In the genomic region with DNA sequence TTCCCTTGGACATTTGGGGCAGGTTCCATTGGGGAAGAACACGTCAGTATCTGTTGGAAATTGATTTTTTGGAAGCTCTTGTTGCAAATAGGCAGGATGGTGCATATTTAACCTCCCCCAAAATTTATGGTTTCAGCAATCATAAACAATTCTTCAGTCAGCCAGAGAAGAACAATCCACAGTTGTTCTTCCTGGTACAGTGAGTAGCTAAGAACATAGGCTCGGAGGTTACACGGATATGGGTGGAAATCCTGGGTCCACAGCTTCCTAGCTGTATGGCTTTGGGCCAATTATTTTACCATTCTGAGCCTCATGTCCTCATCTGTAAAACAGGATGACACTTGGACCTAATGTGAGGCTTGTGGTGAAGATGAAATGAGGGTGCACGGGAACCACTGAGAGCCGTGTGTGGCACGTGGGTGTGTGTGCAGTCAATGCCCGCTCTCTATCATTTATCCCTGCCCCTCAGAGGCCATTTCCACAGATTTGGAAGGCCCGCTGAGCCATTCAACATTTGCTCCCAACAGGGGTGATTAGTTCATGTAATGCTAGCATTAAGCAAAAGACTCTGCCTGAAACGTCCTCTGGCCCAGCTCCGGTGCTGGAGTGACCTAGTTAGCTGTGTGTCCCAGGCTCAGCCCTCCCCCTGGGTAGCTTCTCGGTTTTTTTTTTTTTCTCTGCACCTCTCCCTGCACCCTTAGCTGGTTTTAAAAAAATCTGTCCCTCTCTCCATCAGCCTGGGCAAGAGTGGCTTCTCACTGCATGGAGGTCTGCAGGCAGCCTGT, we compare ENCODE assay signal across 2 cellular contexts.
TF ChIP-seq lines count a peak whose summit lies in the region.

No MANE protein-coding gene starts in this region.

TF ChIP-seq in GM23338, 12 proteins besides CTCF, POLR2A, EP300 and RAD21 (continues in another document):
- TF ChIP-seq, protein P1, sequence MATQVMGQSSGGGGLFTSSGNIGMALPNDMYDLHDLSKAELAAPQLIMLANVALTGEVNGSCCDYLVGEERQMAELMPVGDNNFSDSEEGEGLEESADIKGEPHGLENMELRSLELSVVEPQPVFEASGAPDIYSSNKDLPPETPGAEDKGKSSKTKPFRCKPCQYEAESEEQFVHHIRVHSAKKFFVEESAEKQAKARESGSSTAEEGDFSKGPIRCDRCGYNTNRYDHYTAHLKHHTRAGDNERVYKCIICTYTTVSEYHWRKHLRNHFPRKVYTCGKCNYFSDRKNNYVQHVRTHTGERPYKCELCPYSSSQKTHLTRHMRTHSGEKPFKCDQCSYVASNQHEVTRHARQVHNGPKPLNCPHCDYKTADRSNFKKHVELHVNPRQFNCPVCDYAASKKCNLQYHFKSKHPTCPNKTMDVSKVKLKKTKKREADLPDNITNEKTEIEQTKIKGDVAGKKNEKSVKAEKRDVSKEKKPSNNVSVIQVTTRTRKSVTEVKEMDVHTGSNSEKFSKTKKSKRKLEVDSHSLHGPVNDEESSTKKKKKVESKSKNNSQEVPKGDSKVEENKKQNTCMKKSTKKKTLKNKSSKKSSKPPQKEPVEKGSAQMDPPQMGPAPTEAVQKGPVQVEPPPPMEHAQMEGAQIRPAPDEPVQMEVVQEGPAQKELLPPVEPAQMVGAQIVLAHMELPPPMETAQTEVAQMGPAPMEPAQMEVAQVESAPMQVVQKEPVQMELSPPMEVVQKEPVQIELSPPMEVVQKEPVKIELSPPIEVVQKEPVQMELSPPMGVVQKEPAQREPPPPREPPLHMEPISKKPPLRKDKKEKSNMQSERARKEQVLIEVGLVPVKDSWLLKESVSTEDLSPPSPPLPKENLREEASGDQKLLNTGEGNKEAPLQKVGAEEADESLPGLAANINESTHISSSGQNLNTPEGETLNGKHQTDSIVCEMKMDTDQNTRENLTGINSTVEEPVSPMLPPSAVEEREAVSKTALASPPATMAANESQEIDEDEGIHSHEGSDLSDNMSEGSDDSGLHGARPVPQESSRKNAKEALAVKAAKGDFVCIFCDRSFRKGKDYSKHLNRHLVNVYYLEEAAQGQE (IDR thresholded peaks at IDR 0.05; ENCODE audit: unreplicated experiment): no peak
- TF ChIP-seq POLR2AphosphoS5 (IDR thresholded peaks at IDR 0.05; ENCODE audit: low read depth) (no peak), STAT1 (IDR thresholded peaks at IDR 0.05; ENCODE audit: unreplicated experiment) (no peak), CREB1 (CRISPR knock-in tag; IDR thresholded peaks at IDR 0.05; ENCODE audit: low read depth) (no peak), JUNB (IDR thresholded peaks at IDR 0.05; ENCODE audit: unreplicated experiment) (no peak), ZNF331 (CRISPR knock-in tag; IDR thresholded peaks at IDR 0.05; ENCODE audit: low read depth) (no peak)
- TF ChIP-seq, protein P2, sequence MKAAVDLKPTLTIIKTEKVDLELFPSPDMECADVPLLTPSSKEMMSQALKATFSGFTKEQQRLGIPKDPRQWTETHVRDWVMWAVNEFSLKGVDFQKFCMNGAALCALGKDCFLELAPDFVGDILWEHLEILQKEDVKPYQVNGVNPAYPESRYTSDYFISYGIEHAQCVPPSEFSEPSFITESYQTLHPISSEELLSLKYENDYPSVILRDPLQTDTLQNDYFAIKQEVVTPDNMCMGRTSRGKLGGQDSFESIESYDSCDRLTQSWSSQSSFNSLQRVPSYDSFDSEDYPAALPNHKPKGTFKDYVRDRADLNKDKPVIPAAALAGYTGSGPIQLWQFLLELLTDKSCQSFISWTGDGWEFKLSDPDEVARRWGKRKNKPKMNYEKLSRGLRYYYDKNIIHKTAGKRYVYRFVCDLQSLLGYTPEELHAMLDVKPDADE (IDR thresholded peaks at IDR 0.05): no peak

TF ChIP-seq in WTC11, 78 proteins besides CTCF, POLR2A, EP300 and RAD21 (continued from another document):
- TF ChIP-seq, protein P3, sequence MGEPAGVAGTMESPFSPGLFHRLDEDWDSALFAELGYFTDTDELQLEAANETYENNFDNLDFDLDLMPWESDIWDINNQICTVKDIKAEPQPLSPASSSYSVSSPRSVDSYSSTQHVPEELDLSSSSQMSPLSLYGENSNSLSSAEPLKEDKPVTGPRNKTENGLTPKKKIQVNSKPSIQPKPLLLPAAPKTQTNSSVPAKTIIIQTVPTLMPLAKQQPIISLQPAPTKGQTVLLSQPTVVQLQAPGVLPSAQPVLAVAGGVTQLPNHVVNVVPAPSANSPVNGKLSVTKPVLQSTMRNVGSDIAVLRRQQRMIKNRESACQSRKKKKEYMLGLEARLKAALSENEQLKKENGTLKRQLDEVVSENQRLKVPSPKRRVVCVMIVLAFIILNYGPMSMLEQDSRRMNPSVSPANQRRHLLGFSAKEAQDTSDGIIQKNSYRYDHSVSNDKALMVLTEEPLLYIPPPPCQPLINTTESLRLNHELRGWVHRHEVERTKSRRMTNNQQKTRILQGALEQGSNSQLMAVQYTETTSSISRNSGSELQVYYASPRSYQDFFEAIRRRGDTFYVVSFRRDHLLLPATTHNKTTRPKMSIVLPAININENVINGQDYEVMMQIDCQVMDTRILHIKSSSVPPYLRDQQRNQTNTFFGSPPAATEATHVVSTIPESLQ (CRISPR knock-in tag; IDR thresholded peaks at IDR 0.05): no peak
- TF ChIP-seq PRRX2 (CRISPR knock-in tag; IDR thresholded peaks at IDR 0.05) (no peak), NFATC4 (CRISPR knock-in tag; IDR thresholded peaks at IDR 0.05) (no peak), ZNF219 (CRISPR knock-in tag; IDR thresholded peaks at IDR 0.05; ENCODE audit: borderline replicate concordance) (no peak), GTF2I (CRISPR knock-in tag; conservative IDR thresholded peaks at IDR 0.05) (no peak), CREM (CRISPR knock-in tag; IDR thresholded peaks at IDR 0.05) (no peak), ELF4 (CRISPR knock-in tag; IDR thresholded peaks at IDR 0.05; ENCODE audit: low read depth) (no peak), TP53 (CRISPR knock-in tag; IDR thresholded peaks at IDR 0.05) (no peak)
- TF ChIP-seq, protein P4, sequence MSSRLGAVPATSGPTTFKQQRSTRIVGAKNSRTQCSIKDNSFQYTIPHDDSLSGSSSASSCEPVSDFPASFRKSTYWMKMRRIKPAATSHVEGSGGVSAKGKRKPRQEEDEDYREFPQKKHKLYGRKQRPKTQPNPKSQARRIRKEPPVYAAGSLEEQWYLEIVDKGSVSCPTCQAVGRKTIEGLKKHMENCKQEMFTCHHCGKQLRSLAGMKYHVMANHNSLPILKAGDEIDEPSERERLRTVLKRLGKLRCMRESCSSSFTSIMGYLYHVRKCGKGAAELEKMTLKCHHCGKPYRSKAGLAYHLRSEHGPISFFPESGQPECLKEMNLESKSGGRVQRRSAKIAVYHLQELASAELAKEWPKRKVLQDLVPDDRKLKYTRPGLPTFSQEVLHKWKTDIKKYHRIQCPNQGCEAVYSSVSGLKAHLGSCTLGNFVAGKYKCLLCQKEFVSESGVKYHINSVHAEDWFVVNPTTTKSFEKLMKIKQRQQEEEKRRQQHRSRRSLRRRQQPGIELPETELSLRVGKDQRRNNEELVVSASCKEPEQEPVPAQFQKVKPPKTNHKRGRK (CRISPR knock-in tag; IDR thresholded peaks at IDR 0.05; ENCODE audit: borderline replicate concordance): no peak
- TF ChIP-seq, protein P5, sequence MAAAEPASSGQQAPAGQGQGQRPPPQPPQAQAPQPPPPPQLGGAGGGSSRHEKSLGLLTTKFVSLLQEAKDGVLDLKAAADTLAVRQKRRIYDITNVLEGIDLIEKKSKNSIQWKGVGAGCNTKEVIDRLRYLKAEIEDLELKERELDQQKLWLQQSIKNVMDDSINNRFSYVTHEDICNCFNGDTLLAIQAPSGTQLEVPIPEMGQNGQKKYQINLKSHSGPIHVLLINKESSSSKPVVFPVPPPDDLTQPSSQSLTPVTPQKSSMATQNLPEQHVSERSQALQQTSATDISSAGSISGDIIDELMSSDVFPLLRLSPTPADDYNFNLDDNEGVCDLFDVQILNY (CRISPR knock-in tag; IDR thresholded peaks at IDR 0.05): no peak
- TF ChIP-seq, protein P6, sequence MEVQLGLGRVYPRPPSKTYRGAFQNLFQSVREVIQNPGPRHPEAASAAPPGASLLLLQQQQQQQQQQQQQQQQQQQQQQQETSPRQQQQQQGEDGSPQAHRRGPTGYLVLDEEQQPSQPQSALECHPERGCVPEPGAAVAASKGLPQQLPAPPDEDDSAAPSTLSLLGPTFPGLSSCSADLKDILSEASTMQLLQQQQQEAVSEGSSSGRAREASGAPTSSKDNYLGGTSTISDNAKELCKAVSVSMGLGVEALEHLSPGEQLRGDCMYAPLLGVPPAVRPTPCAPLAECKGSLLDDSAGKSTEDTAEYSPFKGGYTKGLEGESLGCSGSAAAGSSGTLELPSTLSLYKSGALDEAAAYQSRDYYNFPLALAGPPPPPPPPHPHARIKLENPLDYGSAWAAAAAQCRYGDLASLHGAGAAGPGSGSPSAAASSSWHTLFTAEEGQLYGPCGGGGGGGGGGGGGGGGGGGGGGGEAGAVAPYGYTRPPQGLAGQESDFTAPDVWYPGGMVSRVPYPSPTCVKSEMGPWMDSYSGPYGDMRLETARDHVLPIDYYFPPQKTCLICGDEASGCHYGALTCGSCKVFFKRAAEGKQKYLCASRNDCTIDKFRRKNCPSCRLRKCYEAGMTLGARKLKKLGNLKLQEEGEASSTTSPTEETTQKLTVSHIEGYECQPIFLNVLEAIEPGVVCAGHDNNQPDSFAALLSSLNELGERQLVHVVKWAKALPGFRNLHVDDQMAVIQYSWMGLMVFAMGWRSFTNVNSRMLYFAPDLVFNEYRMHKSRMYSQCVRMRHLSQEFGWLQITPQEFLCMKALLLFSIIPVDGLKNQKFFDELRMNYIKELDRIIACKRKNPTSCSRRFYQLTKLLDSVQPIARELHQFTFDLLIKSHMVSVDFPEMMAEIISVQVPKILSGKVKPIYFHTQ (CRISPR knock-in tag; IDR thresholded peaks at IDR 0.05): no peak
- TF ChIP-seq, protein P7, sequence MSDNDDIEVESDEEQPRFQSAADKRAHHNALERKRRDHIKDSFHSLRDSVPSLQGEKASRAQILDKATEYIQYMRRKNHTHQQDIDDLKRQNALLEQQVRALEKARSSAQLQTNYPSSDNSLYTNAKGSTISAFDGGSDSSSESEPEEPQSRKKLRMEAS (CRISPR knock-in tag; IDR thresholded peaks at IDR 0.05): no peak
- TF ChIP-seq, protein P8, sequence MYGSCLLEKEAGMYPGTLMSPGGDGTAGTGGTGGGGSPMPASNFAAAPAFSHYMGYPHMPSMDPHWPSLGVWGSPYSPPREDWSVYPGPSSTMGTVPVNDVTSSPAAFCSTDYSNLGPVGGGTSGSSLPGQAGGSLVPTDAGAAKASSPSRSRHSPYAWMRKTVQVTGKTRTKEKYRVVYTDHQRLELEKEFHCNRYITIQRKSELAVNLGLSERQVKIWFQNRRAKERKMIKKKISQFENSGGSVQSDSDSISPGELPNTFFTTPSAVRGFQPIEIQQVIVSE (CRISPR knock-in tag; IDR thresholded peaks at IDR 0.05; ENCODE audit: borderline replicate concordance): no peak
TF ChIP-seq in WTC11: peak in this region for 0.
